ENCODE assay signal across 14 cellular contexts in genomic region chr4:1982124-1983052, GRCh38. TPM values are rescaled to one million over a fixed set of nuclear protein-coding genes. Genes with fewer than 3 reads are reported as not detected.
A peak's percentile ranks its signal among the peaks of the same experiment; 100 is the strongest.
DNase-seq lines count a peak whose midpoint lies in the region; ATAC-seq and TF ChIP-seq lines count a peak whose summit lies in the region.
"Had no signal": no experiment of that assay in that cellular context is flagged by ENCODE, and none has a peak within 500 bp of the region (broad histone marks: within the 10 kb centered on the region; RNA-seq: fewer than 3 reads in every experiment).

No MANE protein-coding gene starts in this region.

- no peaks in the 10 kb centered on the region for H3K27me3 Mint-ChIP-seq in central memory CD8-positive, alpha-beta T cell

- ATAC-seq in central memory CD8-positive, alpha-beta T cell (replicated peaks; ENCODE audit: extremely low read depth, poor library complexity, severe bottlenecking), result no peak
- peak; percentile 61 for ATAC-seq in mucosa of descending colon
- no peak for ATAC-seq in HG03095 (IDR thresholded peaks at IDR 0.05; ENCODE audit: unreplicated experiment)
- ATAC-seq in GM21576 (IDR thresholded peaks at IDR 0.05; ENCODE audit: unreplicated experiment), result no peak
- ATAC-seq: left cardiac atrium had no signal

- TF ChIP-seq CTCF in 22Rv1 (IDR thresholded peaks at IDR 0.05), result no peak
- TF ChIP-seq CTCF in mucosa of descending colon (IDR thresholded peaks at IDR 0.05), result no peak

- no peak for DNase-seq in central memory CD8-positive, alpha-beta T cell (ENCODE audit: low spot score in 2 of 2)
- DNase-seq in mucosa of descending colon (peak in 1 of 3 donors; percentile 56), MV-4-11 (lab: John Stamatoyannopoulos, UW) (no peak)
- DNase-seq in activated CD4-positive, alpha-beta T cell treated with anti-CD3 and anti-CD28 coated beads, Interleukin-2, amount 50 U/mL, for 4 hours, result no peak
- DNase-seq: effector CD8-positive, alpha-beta T cell; foreskin melanocyte; left cardiac atrium; NCI-H1694; NCI-H446 treated with DMSO at 0.1 percent for 48 hours; SJCRH30 had no signal

- in situ Hi-C loops in GM18951 (cut with MboI; ENCODE audit: low sequenced_read_pairs, unreplicated experiment), result no loop called here

- H3K27ac ChIP-seq in 22Rv1, result peak overlapping the region; percentile 33; the same call in 1 of the 2 replicates
- H3K27ac ChIP-seq: SJCRH30 had no signal

- no peaks in the 10 kb centered on the region for H3K4me1 Mint-ChIP-seq in central memory CD8-positive, alpha-beta T cell

- no peaks in the 10 kb centered on the region for H3K4me1 ChIP-seq in mucosa of descending colon (ENCODE audit: low read depth)
- H3K4me1 ChIP-seq: SJCRH30 had no signal

- TF ChIP-seq POLR2A in GM18951 (IDR thresholded peaks at IDR 0.05; ENCODE audit: extremely low read depth, insufficient read depth, insufficient read length), result peak; percentile 8

- no peaks in the 10 kb centered on the region for H3K9me3 Mint-ChIP-seq in central memory CD8-positive, alpha-beta T cell

- peaks cover 51% of the 10 kb centered on the region for H3K36me3 Mint-ChIP-seq in central memory CD8-positive, alpha-beta T cell (ENCODE audit: insufficient read depth)

- H3K4me3 ChIP-seq in mucosa of descending colon, result no peak overlapping the region
- H3K4me3 ChIP-seq: SJCRH30 had no signal

- peaks cover 11% of the 10 kb centered on the region for H3K36me3 ChIP-seq in mucosa of descending colon (ENCODE audit: low read depth)

- no peak overlapping the region for H3K4me3 Mint-ChIP-seq in central memory CD8-positive, alpha-beta T cell

- H3K27ac Mint-ChIP-seq in central memory CD8-positive, alpha-beta T cell (ENCODE audit: low read depth), result peak overlapping the region; percentile 51

- no peaks in the 10 kb centered on the region for H3K9me3 ChIP-seq in mucosa of descending colon
- H3K9me3 ChIP-seq: SJCRH30 had no signal

- intact Hi-C loops in mucosa of descending colon (cut with DNase I, micrococcal nuclease), result no loop called here

RNA-seq across cellular contexts. Expression of gene NELFA, which starts 26.4 kb away (rescaled TPM):
- total RNA-seq in mucosa of descending colon, result 10 to 100 TPM; 31.1 to 34.2 (median 31.5) TPM
